11 cellular contexts compared by ENCODE assay signal in the genomic region with DNA sequence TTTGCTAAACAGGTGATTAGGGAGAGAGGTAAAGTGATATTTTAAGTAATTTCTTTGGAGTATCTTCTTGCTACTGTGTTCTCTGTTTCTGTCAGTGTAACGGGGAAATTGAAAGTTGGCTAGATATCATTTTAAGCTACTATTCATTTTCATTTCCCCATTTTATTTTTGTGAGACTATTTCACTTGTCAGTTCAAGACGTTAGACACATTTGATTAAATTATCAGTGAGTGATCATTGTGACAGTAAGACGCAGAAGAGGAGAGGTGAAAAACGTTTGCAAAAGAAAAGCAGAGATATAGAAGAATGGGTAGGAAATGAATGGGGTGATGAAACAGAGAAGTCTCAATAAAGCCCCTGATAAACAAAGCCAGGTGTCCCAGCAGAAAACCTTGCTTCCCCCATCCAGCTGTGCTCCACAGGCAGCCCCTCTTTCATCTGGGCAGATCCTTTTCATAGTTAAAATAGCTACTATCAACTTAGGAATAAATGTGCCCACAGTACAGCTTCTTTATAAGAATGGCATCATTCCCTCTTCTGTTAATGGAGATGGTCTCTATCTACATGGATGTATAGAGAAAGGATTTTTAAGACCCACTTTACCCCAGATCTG.
A peak's percentile ranks its signal among the peaks of the same experiment; 100 is the strongest.
DNase-seq lines count a peak whose midpoint lies in the region; ATAC-seq lines count a peak whose summit lies in the region.
"Had no signal": no experiment of that assay in that cellular context is flagged by ENCODE, and none has a peak within 500 bp of the region (broad histone marks: within the 10 kb centered on the region; RNA-seq: fewer than 3 reads in every experiment).

No MANE protein-coding gene starts in this region.

- ATAC-seq in GM18867 (IDR thresholded peaks at IDR 0.05; ENCODE audit: unreplicated experiment) (peak; percentile 76), GM21717 (IDR thresholded peaks at IDR 0.05; ENCODE audit: unreplicated experiment) (peak; percentile 61), HG03280 (IDR thresholded peaks at IDR 0.05; ENCODE audit: unreplicated experiment) (peak; percentile 77)
- ATAC-seq: activated CD8-positive, alpha-beta memory T cell treated with anti-CD3 and anti-CD28 coated beads, Interleukin-2, amount 10 ng/mL, durations not matched to agents 7 days and 5 days had no signal

- DNase-seq in iPS DF 19.7 (ENCODE audit: low read depth, low spot score) = peak; percentile 23
- DNase-seq in HK-2 (ENCODE audit: unreplicated experiment) = no peak
- DNase-seq in kidney tubule cell (ENCODE audit: low spot score) = no peak
- no peak for DNase-seq in C1 segment of cervical spinal cord (lab: John Stamatoyannopoulos, UW)
- no peak for DNase-seq in GF-D8 (lab: John Stamatoyannopoulos, UW)
- DNase-seq: activated CD8-positive, alpha-beta memory T cell treated with anti-CD3 and anti-CD28 coated beads, Interleukin-2, amount 10 ng/mL, durations not matched to agents 7 days and 5 days; stimulated activated CD4-positive, alpha-beta T cell treated with anti-CD3 and anti-CD28 coated beads, Interleukin-12 subunit alpha, Interleukin-12 subunit beta, amount 100 ng/mL, for 4 hours; SW 1271 had no signal
